Comparison of ENCODE assay signal across 15 cellular contexts in the genomic region with DNA sequence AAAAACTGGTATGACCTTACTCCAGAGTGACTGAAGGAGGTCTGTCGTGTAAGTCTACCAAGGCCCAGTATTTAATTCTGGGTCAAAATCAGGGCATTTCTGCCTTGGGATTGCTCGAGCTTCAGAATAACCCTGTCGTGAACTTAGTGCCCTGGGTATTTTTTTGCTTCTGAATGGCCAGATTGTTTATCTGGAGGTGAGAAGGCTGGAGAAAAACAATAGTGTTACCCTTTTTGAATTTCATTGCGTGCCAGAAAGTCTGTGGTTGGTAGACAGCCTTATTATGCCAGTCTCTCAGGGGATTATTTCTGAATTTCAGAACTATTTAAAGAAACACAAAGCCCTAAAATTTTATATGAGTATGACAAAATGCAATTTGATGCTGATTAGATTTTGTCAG.
"Had no signal": no experiment of that assay in that cellular context is flagged by ENCODE, and none has a peak within 500 bp of the region (broad histone marks: within the 10 kb centered on the region; RNA-seq: fewer than 3 reads in every experiment).

No MANE protein-coding gene starts in this region.

- H3K9me3 Mint-ChIP-seq: activated CD4-positive, alpha-beta T cell treated with anti-CD3 and anti-CD28 coated beads, Interleukin-2, amount 10 ng/mL, durations not matched to agents 7 days and 5 days; T-helper 1 cell treated with Interleukin-12 subunit alpha and Interleukin-12 subunit beta and Interleukin-4 antibody, amounts not matched to agents 30 μg/mL and 1 μg/mL, for 36 hours had no signal

- H3K27ac Mint-ChIP-seq: activated CD4-positive, alpha-beta T cell treated with anti-CD3 and anti-CD28 coated beads, Interleukin-2, amount 10 ng/mL, durations not matched to agents 7 days and 5 days; activated naive CD8-positive, alpha-beta T cell; immature natural killer cell; stimulated activated effector memory CD8-positive, alpha-beta T cell treated with anti-CD3 and anti-CD28 coated beads, Interleukin-12 subunit alpha, Interleukin-12 subunit beta, amount 100 ng/mL, for 72 hours; T-helper 1 cell treated with Interleukin-12 subunit alpha and Interleukin-12 subunit beta and Interleukin-4 antibody, amounts not matched to agents 30 μg/mL and 1 μg/mL, for 36 hours; WTC11 had no signal

- H3K27me3 Mint-ChIP-seq: activated naive CD8-positive, alpha-beta T cell had no signal

- H3K36me3 ChIP-seq: heart left ventricle, ovary, thoracic aorta had no signal

- H3K4me3 ChIP-seq: heart left ventricle, ovary, thoracic aorta had no signal

- H3K36me3 Mint-ChIP-seq: activated naive CD8-positive, alpha-beta T cell; immature natural killer cell; stimulated activated effector memory CD8-positive, alpha-beta T cell treated with anti-CD3 and anti-CD28 coated beads, Interleukin-12 subunit alpha, Interleukin-12 subunit beta, amount 100 ng/mL, for 72 hours; WTC11 had no signal

- H3K9me3 ChIP-seq: ovary, thoracic aorta had no signal

- H3K27ac ChIP-seq: heart left ventricle, ovary, thoracic aorta had no signal

- H3K4me1 ChIP-seq: heart left ventricle had no signal

- H3K4me1 Mint-ChIP-seq: activated CD4-positive, alpha-beta T cell treated with anti-CD3 and anti-CD28 coated beads, Interleukin-2, amount 10 ng/mL, durations not matched to agents 7 days and 5 days; immature natural killer cell; stimulated activated effector memory CD8-positive, alpha-beta T cell treated with anti-CD3 and anti-CD28 coated beads, Interleukin-12 subunit alpha, Interleukin-12 subunit beta, amount 100 ng/mL, for 72 hours; WTC11 had no signal

- ATAC-seq: heart left ventricle; stimulated activated effector memory CD8-positive, alpha-beta T cell treated with anti-CD3 and anti-CD28 coated beads, Interleukin-12 subunit alpha, Interleukin-12 subunit beta, amount 100 ng/mL, for 72 hours; WTC11 had no signal

- H3K27me3 ChIP-seq: heart left ventricle, ovary had no signal

- H3K4me3 Mint-ChIP-seq: activated CD4-positive, alpha-beta T cell treated with anti-CD3 and anti-CD28 coated beads, Interleukin-2, amount 10 ng/mL, durations not matched to agents 7 days and 5 days; activated naive CD8-positive, alpha-beta T cell; immature natural killer cell; nephron; stimulated activated effector memory CD8-positive, alpha-beta T cell treated with anti-CD3 and anti-CD28 coated beads, Interleukin-12 subunit alpha, Interleukin-12 subunit beta, amount 100 ng/mL, for 72 hours; T-helper 1 cell treated with Interleukin-12 subunit alpha and Interleukin-12 subunit beta and Interleukin-4 antibody, amounts not matched to agents 30 μg/mL and 1 μg/mL, for 36 hours; WTC11 had no signal

- DNase-seq: activated CD4-positive, alpha-beta T cell treated with anti-CD3 and anti-CD28 coated beads, Interleukin-2, amount 10 ng/mL, durations not matched to agents 7 days and 5 days; activated CD8-positive, alpha-beta memory T cell treated with anti-CD3 and anti-CD28 coated beads for 24 hours; activated gamma-delta T cell treated with Interleukin-2 at 50 U/mL for 16 hours; amygdala; effector CD8-positive, alpha-beta T cell; heart left ventricle; immature natural killer cell; mesenchymal stem cell; ovary had no signal
